8 cellular contexts compared by ENCODE assay signal in genomic region chr2:47907097-47907781, GRCh38. TPM values are rescaled to one million over a fixed set of nuclear protein-coding genes. Genes with fewer than 3 reads are reported as not detected.
DNase-seq lines count a peak whose midpoint lies in the region; ATAC-seq and TF ChIP-seq lines count a peak whose summit lies in the region.

No MANE protein-coding gene starts in this region.

- H3K4me2 ChIP-seq in H9 (ENCODE audit: insufficient read depth, insufficient read length, low read length): peak overlapping the region; percentile 76

- H3K18ac ChIP-seq in H9 (ENCODE audit: insufficient read length, low read depth, low read length): no peak overlapping the region

- no peak overlapping the region for H4K91ac ChIP-seq in H9 (ENCODE audit: insufficient read length, low read depth, low read length)

- H3K9me3 Mint-ChIP-seq in H9 (peaks cover 0 to 2% of the 10 kb centered on the region in 2 experiments; a peak in 2 of 5 replicates), mesothelial cell of epicardium (no peaks in the 10 kb centered on the region)

- H3K27ac Mint-ChIP-seq in H9 (peak overlapping the region; percentile 98 to 99 (median 99)), mesothelial cell of epicardium (peak overlapping the region; percentile 96)

- peaks cover 19% of the 10 kb centered on the region; the same call in 1 of the 2 replicates for H3K79me2 ChIP-seq in H9 (ENCODE audit: insufficient read depth, low read length)

- no peak overlapping the region for H4K5ac ChIP-seq in H9 (ENCODE audit: insufficient read length, low read depth, low read length)

- DNase-seq in H9 (no peak), T-helper 1 cell (peak in 4 of 5 donors; percentile 17 to 68 (median 31)), mesothelial cell of epicardium (ENCODE audit: low spot score in 2 of 2, unreplicated experiment in 2 of 2) (no peak), MV-4-11 (lab: John Stamatoyannopoulos, UW) (no peak)
- DNase-seq in central memory CD4-positive, alpha-beta T cell: peak; percentile 81

- H3K27ac ChIP-seq in H9 (ENCODE audit: insufficient read length, low read depth, low read length) (peak overlapping the region; percentile 99), thymus (ENCODE audit: low read depth) (peak overlapping the region; percentile 91)

- peak overlapping the region; percentile 94 for H3K4me3 ChIP-seq in thymus (ENCODE audit: low read length)

- H2BK12ac ChIP-seq in H9 (ENCODE audit: insufficient read length, low read depth, low read length): no peak overlapping the region

- H3K79me1 ChIP-seq in H9 (ENCODE audit: insufficient read depth, low read depth, low read length, poor library complexity, severe bottlenecking): no peaks in the 10 kb centered on the region

- peak overlapping the region; percentile 54 for H3T11ph ChIP-seq in H9 (ENCODE audit: low read length)

- peaks cover 0 to 2% (median 0%) of the 10 kb centered on the region in 3 experiments; a peak in 2 of 7 replicates for H3K36me3 Mint-ChIP-seq in H9 (ENCODE audit: insufficient read depth in 1 of 3, low read depth in 3 of 3)
- H3K36me3 Mint-ChIP-seq in mesothelial cell of epicardium: no peaks in the 10 kb centered on the region

- no peaks in the 10 kb centered on the region for H3K9me3 ChIP-seq in H9 (ENCODE audit: control insufficient read depth, low read depth, low read length)
- H3K9me3 ChIP-seq in thymus (ENCODE audit: control insufficient read depth): peaks cover 1% of the 10 kb centered on the region

- TF ChIP-seq CTCF in H9 (conservative IDR thresholded peaks at IDR 0.05) (no peak), mesothelial cell of epicardium (IDR thresholded peaks at IDR 0.05; ENCODE audit: unreplicated experiment) (no peak)

- peaks cover 23% of the 10 kb centered on the region in 2 experiments for H3K4me1 Mint-ChIP-seq in H9
- H3K4me1 Mint-ChIP-seq in mesothelial cell of epicardium: peaks cover 21% of the 10 kb centered on the region

- H3K23me2 ChIP-seq in H9 (ENCODE audit: insufficient read length, low read depth, low read length, poor library complexity, severe bottlenecking): peaks cover 17% of the 10 kb centered on the region

- no peak overlapping the region for H4K8ac ChIP-seq in H9 (replicated peaks; ENCODE audit: insufficient read length, low read depth, low read length)

- no peak overlapping the region for H2BK120ac ChIP-seq in H9 (ENCODE audit: low read depth, low read length, poor library complexity, severe bottlenecking)

- no peak overlapping the region for H3K56ac ChIP-seq in H9 (ENCODE audit: insufficient read length, low read depth, low read length)

- no peak overlapping the region for H3K23ac ChIP-seq in H9 (ENCODE audit: insufficient read length, low read depth, low read length)

- peak overlapping the region; percentile 79 to 89 for H3K4me3 Mint-ChIP-seq in H9
- peak overlapping the region; percentile 84 for H3K4me3 Mint-ChIP-seq in mesothelial cell of epicardium

- H3K27me3 ChIP-seq in H9 (ENCODE audit: insufficient read depth, low read length) (no peaks in the 10 kb centered on the region), thymus (ENCODE audit: control insufficient read depth, insufficient read depth) (no peaks in the 10 kb centered on the region)

- no peak overlapping the region for H2BK20ac ChIP-seq in H9 (ENCODE audit: low read depth, low read length, poor library complexity, severe bottlenecking)

- H2AK5ac ChIP-seq in H9 (ENCODE audit: insufficient read length, low read length): no peak overlapping the region

- peak overlapping the region; percentile 73 for H2AFZ ChIP-seq in H9 (ENCODE audit: low read length)

- H3K4me1 ChIP-seq in H9 (ENCODE audit: insufficient read depth, low read length): no peaks in the 10 kb centered on the region
- H3K4me1 ChIP-seq in thymus (ENCODE audit: control insufficient read depth, insufficient read depth, low read length): peaks cover 4% of the 10 kb centered on the region

- H4K20me1 ChIP-seq in H9 (ENCODE audit: control insufficient read depth, insufficient read depth, insufficient read length): no peaks in the 10 kb centered on the region

- H3K36me3 ChIP-seq in thymus (ENCODE audit: control insufficient read depth, insufficient read depth): no peaks in the 10 kb centered on the region

- ATAC-seq in HG02885 (IDR thresholded peaks at IDR 0.05; ENCODE audit: poor library complexity, unreplicated experiment) (no peak), GM18517 (IDR thresholded peaks at IDR 0.05; ENCODE audit: unreplicated experiment) (no peak)

- no peak overlapping the region for H2BK15ac ChIP-seq in H9 (ENCODE audit: low read depth, low read length)

- peak overlapping the region; percentile 71 for H3K9ac ChIP-seq in H9 (ENCODE audit: extremely low read depth, insufficient read length, low read length)

- no CpG with 5 or more reads among the region's 13 CpGs for WGBS in H9 (ENCODE audit: extremely low coverage, insufficient read length, low lambda C conversion rate)
- 8% methylated on average over 13 of the region's 13 CpGs for WGBS in thymus

- H2BK5ac ChIP-seq in H9 (ENCODE audit: insufficient read length, low read length): no peak overlapping the region

- H3K14ac ChIP-seq in H9 (ENCODE audit: insufficient read depth, low read length): peak overlapping the region; percentile 85; the same call in 1 of the 2 replicates

- H3K4ac ChIP-seq in H9 (ENCODE audit: low read depth, low read length): no peak overlapping the region; the same call in 1 of the 2 replicates

- H3K27me3 Mint-ChIP-seq in H9 (ENCODE audit: low read depth) (no peaks in the 10 kb centered on the region), mesothelial cell of epicardium (ENCODE audit: low read depth) (no peaks in the 10 kb centered on the region)

RNA-seq across cellular contexts. Expression of gene FBXO11, which starts 0.9 kb away (rescaled TPM):
- total RNA-seq in H9 (2021) (66.1 and 68.8 TPM in 2 replicates), mesothelial cell of epicardium (91.4 to 102 TPM (median 96.6 TPM) in 3 replicates)
- 55.5 TPM for polyA plus RNA-seq in thymus

Comparison
In these comparisons a context has a peak if more than half of its experiments do, and no peak if none do; other contexts are left out.
1. DNase-seq: peak in T-helper 1 cell (4 of 5) and central memory CD4-positive, alpha-beta T cell (single experiment); none in H9 (single experiment), mesothelial cell of epicardium (0 of 2) and MV-4-11 (single experiment).